8 cellular contexts compared by ENCODE assay signal in the genomic region with DNA sequence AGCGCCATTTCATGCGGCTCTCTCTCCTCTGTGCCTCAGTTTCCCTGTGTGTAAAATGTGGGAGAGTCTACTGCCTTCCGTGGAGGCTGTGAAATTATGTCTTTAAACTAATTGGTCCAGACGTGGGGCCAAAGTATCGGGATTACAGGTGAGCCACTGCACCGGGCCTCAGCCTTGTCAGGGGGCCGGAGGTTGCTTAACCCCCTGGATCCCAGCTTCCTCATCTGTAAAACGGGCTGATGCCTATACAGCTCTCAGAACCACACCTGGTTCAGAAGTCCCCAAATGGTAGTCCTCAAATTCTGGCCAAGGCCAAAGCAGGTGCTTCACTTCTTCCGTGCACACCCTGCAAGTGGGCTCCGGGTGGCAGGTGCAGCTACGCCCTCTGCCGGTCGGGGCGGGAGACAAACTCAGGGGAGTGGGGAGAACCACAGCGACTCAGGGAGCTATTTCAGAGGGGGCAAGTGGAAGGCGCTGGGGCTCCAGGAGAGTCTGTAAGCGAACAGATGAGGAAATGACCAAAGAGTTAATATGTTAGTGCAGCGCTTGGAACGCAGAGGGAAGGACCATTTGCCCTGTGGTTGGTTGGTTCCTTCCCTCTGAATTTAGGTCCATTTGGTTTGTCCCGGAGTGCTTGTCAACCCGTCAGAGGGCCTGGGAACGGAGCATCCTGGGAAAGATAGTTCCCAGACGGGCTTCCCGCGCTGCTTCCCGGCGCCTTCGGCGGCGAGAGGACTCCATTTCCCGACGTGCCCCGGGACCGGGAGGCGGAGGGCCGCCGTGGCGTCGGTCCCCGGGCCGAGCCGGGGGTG. TPM values are rescaled to one million over a fixed set of nuclear protein-coding genes. Genes with fewer than 3 reads are reported as not detected.
A peak's percentile ranks its signal among the peaks of the same experiment; 100 is the strongest.
DNase-seq lines count a peak whose midpoint lies in the region; ATAC-seq and TF ChIP-seq lines count a peak whose summit lies in the region.

A gene (plus strand): TSS at position 812 of the 812 bp plus-strand sequence. CDS start 135 bp downstream, outside the sequence.

- no peaks in the 10 kb centered on the region for H3K27me3 Mint-ChIP-seq in activated CD4-positive, alpha-beta T cell treated with anti-CD3 and anti-CD28 coated beads, Interleukin-2, amount 10 ng/mL, durations not matched to agents 7 days and 5 days

- POLR2A ChIA-PET in activated CD4-positive, alpha-beta T cell treated with anti-CD3 and anti-CD28 coated beads, Interleukin-2, amount 10 ng/mL, durations not matched to agents 7 days and 5 days (lab: Charles Lee), result interaction anchor here (0.7 to 1.2 kb wide), 2 partner anchors 117 to 118 kb away, joined by 3 to 4 read pairs; no protein-coding TSS in a partner anchor

- H3K4me3 ChIP-seq in BLaER1 treated with 17β-estradiol and CSF1 and Interleukin-3, amounts not matched to agents 10 nM and 100 nM, result peak within 1 kb of the TSS; percentile 90 to 100 (median 98)
- peak within 1 kb of the TSS; percentile 97 for H3K4me3 ChIP-seq in coronary artery

- H3K36me3 Mint-ChIP-seq in activated CD4-positive, alpha-beta T cell treated with anti-CD3 and anti-CD28 coated beads, Interleukin-2, amount 10 ng/mL, durations not matched to agents 7 days and 5 days (ENCODE audit: low read depth), result peaks cover 19% of the 10 kb centered on the region

- H3K9me3 ChIP-seq in BLaER1 treated with 17β-estradiol and CSF1 and Interleukin-3, amounts not matched to agents 10 nM and 100 nM (replicated peaks in 1 of 11), result no peaks in the 10 kb centered on the region

- no peaks in the 10 kb centered on the region for H3K27me3 ChIP-seq in BLaER1 treated with 17β-estradiol and CSF1 and Interleukin-3, amounts not matched to agents 10 nM and 100 nM

- ATAC-seq in GM19328 (IDR thresholded peaks at IDR 0.05; ENCODE audit: unreplicated experiment) (peak; percentile 62), HG03469 (IDR thresholded peaks at IDR 0.05; ENCODE audit: unreplicated experiment) (peak; percentile 52)

- peak within 1 kb of the TSS; percentile 100 for H3K27ac Mint-ChIP-seq in activated CD4-positive, alpha-beta T cell treated with anti-CD3 and anti-CD28 coated beads, Interleukin-2, amount 10 ng/mL, durations not matched to agents 7 days and 5 days

- peak; percentile 85 to 95 for DNase-seq in NCI-H526 (lab: John Stamatoyannopoulos, UW)
- peak; percentile 95 for DNase-seq in activated CD4-positive, alpha-beta T cell treated with anti-CD3 and anti-CD28 coated beads, Interleukin-2, amount 10 ng/mL, durations not matched to agents 7 days and 5 days
- DNase-seq in coronary artery (ENCODE audit: low spot score), result peak; percentile 96
- peak; percentile 99 for DNase-seq in left kidney (ENCODE audit: low read depth, low spot score)
- DNase-seq in stimulated activated CD4-positive, alpha-beta T cell treated with anti-CD3 and anti-CD28 coated beads, Interleukin-1b, Interleukin-23, amount 100 ng/mL, for 48 hours, result peak; percentile 95

- H3K27ac ChIP-seq in BLaER1 treated with 17β-estradiol and CSF1 and Interleukin-3, amounts not matched to agents 10 nM and 100 nM, result peak within 1 kb of the TSS; percentile 93 to 98 (median 95)
- peak within 1 kb of the TSS; percentile 91 to 96 for H3K27ac ChIP-seq in coronary artery

- TF ChIP-seq CTCF in coronary artery (IDR thresholded peaks at IDR 0.05), result peak; percentile 85

- H3K4me1 ChIP-seq in BLaER1 treated with 17β-estradiol and CSF1 and Interleukin-3, amounts not matched to agents 10 nM and 100 nM, result peaks cover 26 to 45% (median 40%) of the 10 kb centered on the region in 10 experiments

- H3K4me2 ChIP-seq in BLaER1 treated with 17β-estradiol and CSF1 and Interleukin-3, amounts not matched to agents 10 nM and 100 nM, result peak within 1 kb of the TSS; percentile 92 to 99 (median 96)

- H3K9me3 Mint-ChIP-seq in activated CD4-positive, alpha-beta T cell treated with anti-CD3 and anti-CD28 coated beads, Interleukin-2, amount 10 ng/mL, durations not matched to agents 7 days and 5 days, result no peaks in the 10 kb centered on the region

- peak within 1 kb of the TSS; percentile 93 to 99 (median 95) for H3K9ac ChIP-seq in BLaER1 treated with 17β-estradiol and CSF1 and Interleukin-3, amounts not matched to agents 10 nM and 100 nM

- CTCF ChIA-PET in activated CD4-positive, alpha-beta T cell treated with anti-CD3 and anti-CD28 coated beads, Interleukin-2, amount 10 ng/mL, durations not matched to agents 7 days and 5 days (lab: Charles Lee), result interaction anchor here (0.7 to 2.5 kb wide), 27 partner anchors 8 to 249 kb away, joined by 3 to 40 read pairs (median 4); a partner anchor contains a TSS

- H3K36me3 ChIP-seq in BLaER1 treated with 17β-estradiol and CSF1 and Interleukin-3, amounts not matched to agents 10 nM and 100 nM, result peaks cover 5 to 24% (median 20%) of the 10 kb centered on the region in 11 experiments; a peak in 18 of 22 replicates

- H3K4me3 Mint-ChIP-seq in activated CD4-positive, alpha-beta T cell treated with anti-CD3 and anti-CD28 coated beads, Interleukin-2, amount 10 ng/mL, durations not matched to agents 7 days and 5 days, result peak within 1 kb of the TSS; percentile 90

- peaks cover 16 to 39% (median 35%) of the 10 kb centered on the region in 11 experiments; a peak in 18 of 22 replicates for H4K20me1 ChIP-seq in BLaER1 treated with 17β-estradiol and CSF1 and Interleukin-3, amounts not matched to agents 10 nM and 100 nM

- H3K4me1 Mint-ChIP-seq in activated CD4-positive, alpha-beta T cell treated with anti-CD3 and anti-CD28 coated beads, Interleukin-2, amount 10 ng/mL, durations not matched to agents 7 days and 5 days, result peaks cover 36% of the 10 kb centered on the region

RNA-seq across cellular contexts. Expression of the gene that starts here (rescaled TPM):
- 10 to 100 TPM; 74.4 to 79.5 TPM for total RNA-seq in activated CD4-positive, alpha-beta T cell treated with anti-CD3 and anti-CD28 coated beads, Interleukin-2, amount 10 ng/mL, durations not matched to agents 7 days and 5 days

Comparison
In these comparisons a context has a peak if more than half of its experiments do, and no peak if none do; other contexts are left out.
1. Peak in every context shown above with its lines: DNase-seq, ATAC-seq, H3K4me3 ChIP-seq and H3K27ac ChIP-seq.